Comparison of ENCODE assay signal across 12 cellular contexts in genomic region chr13:25980255-25980654, GRCh38.
A peak's percentile ranks its signal among the peaks of the same experiment; 100 is the strongest.
DNase-seq lines count a peak whose midpoint lies in the region; ATAC-seq and TF ChIP-seq lines count a peak whose summit lies in the region.
"Had no signal": no experiment of that assay in that cellular context is flagged by ENCODE, and none has a peak within 500 bp of the region (broad histone marks: within the 10 kb centered on the region; RNA-seq: fewer than 3 reads in every experiment).

No MANE protein-coding gene starts in this region.

- H3K27ac Mint-ChIP-seq in T-helper 2 cell treated with Interferon-gamma antibody and Interleukin-4, amounts not matched to agents 5 μg/mL and 100 μg/mL, for 36 hours, result no peak overlapping the region
- H3K27ac Mint-ChIP-seq: activated naive CD8-positive, alpha-beta T cell treated with anti-CD3 and anti-CD28 coated beads, Interleukin-2, amount 50 U/mL, for 24 hours had no signal

- peaks cover 4% of the 10 kb centered on the region for H3K4me1 Mint-ChIP-seq in T-helper 2 cell treated with Interferon-gamma antibody and Interleukin-4, amounts not matched to agents 5 μg/mL and 100 μg/mL, for 36 hours (ENCODE audit: low read depth)

- no peak overlapping the region for H3K4me3 Mint-ChIP-seq in T-helper 2 cell treated with Interferon-gamma antibody and Interleukin-4, amounts not matched to agents 5 μg/mL and 100 μg/mL, for 36 hours
- H3K4me3 Mint-ChIP-seq: activated naive CD8-positive, alpha-beta T cell treated with anti-CD3 and anti-CD28 coated beads, Interleukin-2, amount 50 U/mL, for 24 hours had no signal

- in situ Hi-C loops in ACHN (cut with HindIII; ENCODE audit: low pct_ligation_motif_present, low pct_unique_long_range_greater_than_20kb, low sequenced_read_pairs), result no loop called here

- H3K27me3 Mint-ChIP-seq in T-helper 2 cell treated with Interferon-gamma antibody and Interleukin-4, amounts not matched to agents 5 μg/mL and 100 μg/mL, for 36 hours (ENCODE audit: low read depth), result peaks cover 2% of the 10 kb centered on the region

- peak; percentile 2 for TF ChIP-seq CTCF in GM12865 (IDR thresholded peaks at IDR 0.05; ENCODE audit: insufficient read depth, low read depth, low read length, missing control alignments)

- peak; percentile 55 for DNase-seq in ACHN
- DNase-seq in GM12865 (ENCODE audit: low read depth), result no peak
- peak; percentile 53 for DNase-seq in RKO (ENCODE audit: low spot score)
- DNase-seq in iPS DF 4.7 (ENCODE audit: extremely low read depth, low spot score), result peak; percentile 75
- no peak for DNase-seq in T-helper 2 cell treated with Interferon-gamma antibody and Interleukin-4, amounts not matched to agents 5 μg/mL and 100 μg/mL, for 36 hours (ENCODE audit: low spot score)
- DNase-seq in NCI-H2171 treated with DMSO at 0.1 percent for 48 hours (lab: John Stamatoyannopoulos, UW), result no peak
- no peak for DNase-seq in NCI-H345 (lab: John Stamatoyannopoulos, UW)
- DNase-seq: activated naive CD8-positive, alpha-beta T cell treated with anti-CD3 and anti-CD28 coated beads, Interleukin-2, amount 50 U/mL, for 24 hours; stimulated activated CD4-positive, alpha-beta T cell treated with anti-CD3 and anti-CD28 coated beads, Interleukin-4, amount 100 ng/mL, for 24 hours had no signal

- ATAC-seq in HG03457 (IDR thresholded peaks at IDR 0.05; ENCODE audit: unreplicated experiment), result no peak
- ATAC-seq: activated naive CD8-positive, alpha-beta T cell treated with anti-CD3 and anti-CD28 coated beads, Interleukin-2, amount 50 U/mL, for 24 hours; GM12878 had no signal

- peaks cover 4% of the 10 kb centered on the region for H3K9me3 Mint-ChIP-seq in T-helper 2 cell treated with Interferon-gamma antibody and Interleukin-4, amounts not matched to agents 5 μg/mL and 100 μg/mL, for 36 hours
- H3K9me3 Mint-ChIP-seq: activated naive CD8-positive, alpha-beta T cell treated with anti-CD3 and anti-CD28 coated beads, Interleukin-2, amount 50 U/mL, for 24 hours had no signal

- no peak overlapping the region for H3K4me3 ChIP-seq in GM12865 (ENCODE audit: low read depth, low read length)
- H3K4me3 ChIP-seq: GM12878, SJSA1 had no signal

- no peaks in the 10 kb centered on the region for H3K36me3 Mint-ChIP-seq in T-helper 2 cell treated with Interferon-gamma antibody and Interleukin-4, amounts not matched to agents 5 μg/mL and 100 μg/mL, for 36 hours (ENCODE audit: low read depth)

Comparison
In these comparisons a context has a peak if more than half of its experiments do, and no peak if none do; other contexts are left out.
1. DNase-seq: peak in ACHN (single experiment), RKO (single experiment) and iPS DF 4.7 (single experiment); none in GM12865 (single experiment), T-helper 2 cell treated with Interferon-gamma antibody and Interleukin-4, amounts not matched to agents 5 μg/mL and 100 μg/mL, for 36 hours (single experiment), NCI-H2171 treated with DMSO at 0.1 percent for 48 hours (single experiment) and NCI-H345 (single experiment).